ENCODE assay signal across 15 cellular contexts in the genomic region with DNA sequence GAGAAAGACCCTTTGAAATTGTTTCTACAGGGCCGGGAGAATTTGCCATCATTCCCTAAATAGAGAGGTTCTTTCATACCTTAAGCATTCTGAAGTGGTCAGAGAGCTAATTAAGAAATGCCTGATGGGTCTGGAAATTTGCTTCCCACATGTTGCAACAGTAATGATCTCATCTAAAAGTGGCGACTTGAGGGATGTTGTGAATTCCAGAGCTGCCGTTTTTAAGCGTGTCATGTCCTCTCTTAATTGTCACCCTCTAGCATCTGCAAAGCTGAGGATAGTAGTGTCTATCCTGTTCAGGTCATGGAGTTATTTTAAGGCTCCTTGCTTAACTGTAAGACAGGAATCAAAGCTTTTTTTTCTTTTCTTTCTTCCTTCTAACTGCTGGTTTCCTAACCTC.
A peak's percentile ranks its signal among the peaks of the same experiment; 100 is the strongest.
DNase-seq lines count a peak whose midpoint lies in the region; ATAC-seq and TF ChIP-seq lines count a peak whose summit lies in the region.
"Had no signal": no experiment of that assay in that cellular context is flagged by ENCODE, and none has a peak within 500 bp of the region (broad histone marks: within the 10 kb centered on the region; RNA-seq: fewer than 3 reads in every experiment).

No MANE protein-coding gene starts in this region.

- H3K27me3 ChIP-seq in right atrium auricular region (no peaks in the 10 kb centered on the region), right cardiac atrium (ENCODE audit: control insufficient read depth, insufficient read depth) (no peaks in the 10 kb centered on the region), breast epithelium (no peaks in the 10 kb centered on the region), kidney epithelial cell (ENCODE audit: control insufficient read depth, insufficient read depth, low read length) (peaks cover 2% of the 10 kb centered on the region), Peyer's patch (no peaks in the 10 kb centered on the region)
- H3K27me3 ChIP-seq: right lobe of liver had no signal

- no peak overlapping the region for H3K27ac Mint-ChIP-seq in activated naive CD8-positive, alpha-beta T cell treated with anti-CD3 and anti-CD28 coated beads, Interleukin-2, amount 50 U/mL, for 24 hours
- H3K27ac Mint-ChIP-seq: endodermal cell; naive thymus-derived CD4-positive, alpha-beta T cell had no signal

- DNase-seq in right atrium auricular region (ENCODE audit: low spot score) (no peak), right cardiac atrium (no peak), breast epithelium (ENCODE audit: low spot score in 2 of 2) (no peak), kidney epithelial cell (ENCODE audit: low read depth) (peak; percentile 18), Peyer's patch (no peak), SW 1271 (lab: John Stamatoyannopoulos, UW) (no peak)
- DNase-seq in activated naive CD8-positive, alpha-beta T cell treated with anti-CD3 and anti-CD28 coated beads, Interleukin-2, amount 50 U/mL, for 24 hours = no peak
- DNase-seq: endodermal cell; MM.1S; naive thymus-derived CD4-positive, alpha-beta T cell; NCI-H2171 treated with DMSO at 0.1 percent for 48 hours; right lobe of liver; stimulated activated naive CD8-positive, alpha-beta T cell treated with anti-CD3 and anti-CD28 coated beads, Interleukin-15, Interleukin-2, amounts not matched to agents 100 U/mL and 50 U/mL, for 24 hours had no signal

- H3K36me3 ChIP-seq in right atrium auricular region (no peaks in the 10 kb centered on the region), breast epithelium (no peaks in the 10 kb centered on the region), kidney epithelial cell (ENCODE audit: control insufficient read depth, insufficient read depth, low read length) (no peaks in the 10 kb centered on the region), Peyer's patch (no peaks in the 10 kb centered on the region)
- H3K36me3 ChIP-seq: right lobe of liver had no signal

- peaks cover 0 to 5% of the 10 kb centered on the region in 2 donors for H3K9me3 ChIP-seq in right atrium auricular region
- no peaks in the 10 kb centered on the region for H3K9me3 ChIP-seq in right cardiac atrium (ENCODE audit: control insufficient read depth, low read length)
- H3K9me3 ChIP-seq in breast epithelium = no peaks in the 10 kb centered on the region
- H3K9me3 ChIP-seq in Peyer's patch = no peaks in the 10 kb centered on the region
- H3K9me3 ChIP-seq: right lobe of liver had no signal

- no peaks in the 10 kb centered on the region for H3K9me3 Mint-ChIP-seq in activated naive CD8-positive, alpha-beta T cell treated with anti-CD3 and anti-CD28 coated beads, Interleukin-2, amount 50 U/mL, for 24 hours

- H3K4me3 ChIP-seq in right atrium auricular region (no peak overlapping the region), right cardiac atrium (ENCODE audit: low read length) (no peak overlapping the region), breast epithelium (no peak overlapping the region), kidney epithelial cell (ENCODE audit: low read depth, low read length) (no peak overlapping the region), Peyer's patch (no peak overlapping the region)
- H3K4me3 ChIP-seq: A549, right lobe of liver had no signal

- no peaks in the 10 kb centered on the region for H3K36me3 Mint-ChIP-seq in activated naive CD8-positive, alpha-beta T cell treated with anti-CD3 and anti-CD28 coated beads, Interleukin-2, amount 50 U/mL, for 24 hours (ENCODE audit: low read depth)
- H3K36me3 Mint-ChIP-seq: naive thymus-derived CD4-positive, alpha-beta T cell had no signal

- H3K4me1 Mint-ChIP-seq in activated naive CD8-positive, alpha-beta T cell treated with anti-CD3 and anti-CD28 coated beads, Interleukin-2, amount 50 U/mL, for 24 hours = peaks cover 19% of the 10 kb centered on the region
- H3K4me1 Mint-ChIP-seq: endodermal cell had no signal

- TF ChIP-seq CTCF in right atrium auricular region (IDR thresholded peaks at IDR 0.05) (no peak), breast epithelium (IDR thresholded peaks at IDR 0.05) (no peak), kidney epithelial cell (IDR thresholded peaks at IDR 0.05; ENCODE audit: insufficient read depth, low read length, poor library complexity, severe bottlenecking) (no peak), Peyer's patch (IDR thresholded peaks at IDR 0.05) (no peak)

- peaks cover 1% of the 10 kb centered on the region for H3K27me3 Mint-ChIP-seq in activated naive CD8-positive, alpha-beta T cell treated with anti-CD3 and anti-CD28 coated beads, Interleukin-2, amount 50 U/mL, for 24 hours

- intact Hi-C loops in right cardiac atrium (cut with DNase I) (loop anchor here in 1 of 4 donors (10.0 kb wide), 1 partner anchor 226 kb away; no protein-coding TSS in a partner anchor), breast epithelium (cut with DNase I; ENCODE audit: low total_unique reads) (no loop called here)

- H3K27ac ChIP-seq in right atrium auricular region = peak overlapping the region; percentile 88 to 93
- H3K27ac ChIP-seq in right cardiac atrium (ENCODE audit: low read length) = no peak overlapping the region
- peak overlapping the region; percentile 56 to 71 for H3K27ac ChIP-seq in breast epithelium
- peak overlapping the region in 2 of 4 donors; percentile 9 to 84 for H3K27ac ChIP-seq in Peyer's patch
- H3K27ac ChIP-seq: A549 had no signal

- H3K4me1 ChIP-seq in right atrium auricular region (peaks cover 0 to 55% of the 10 kb centered on the region in 2 donors), right cardiac atrium (ENCODE audit: control insufficient read depth, insufficient read depth, low read length) (peaks cover 22% of the 10 kb centered on the region), breast epithelium (no peaks in the 10 kb centered on the region), Peyer's patch (peaks cover 0 to 5% (median 2%) of the 10 kb centered on the region in 4 donors)
- H3K4me1 ChIP-seq: A549, right lobe of liver had no signal

- no peak for ATAC-seq in right cardiac atrium
- ATAC-seq in GM21515 (IDR thresholded peaks at IDR 0.05; ENCODE audit: unreplicated experiment) = no peak
- no peak for ATAC-seq in activated naive CD8-positive, alpha-beta T cell treated with anti-CD3 and anti-CD28 coated beads, Interleukin-2, amount 50 U/mL, for 24 hours
- ATAC-seq: A549; naive thymus-derived CD4-positive, alpha-beta T cell; stimulated activated naive CD8-positive, alpha-beta T cell treated with anti-CD3 and anti-CD28 coated beads, Interleukin-15, Interleukin-2, amounts not matched to agents 100 U/mL and 50 U/mL, for 24 hours had no signal

- H3K4me3 Mint-ChIP-seq in activated naive CD8-positive, alpha-beta T cell treated with anti-CD3 and anti-CD28 coated beads, Interleukin-2, amount 50 U/mL, for 24 hours = no peak overlapping the region
- H3K4me3 Mint-ChIP-seq: endodermal cell; naive thymus-derived CD4-positive, alpha-beta T cell had no signal

- TF ChIP-seq POLR2A in breast epithelium (IDR thresholded peaks at IDR 0.05) (no peak), Peyer's patch (IDR thresholded peaks at IDR 0.05) (no peak)

- 27% methylated on average over 4 of the region's 4 CpGs for WGBS in right cardiac atrium
